Comparison of ENCODE assay signal across 8 cellular contexts in genomic region chr6:44041461-44042260, GRCh38.
DNase-seq lines count a peak whose midpoint lies in the region; ATAC-seq and TF ChIP-seq lines count a peak whose summit lies in the region.

No MANE protein-coding gene starts in this region.

- DNase-seq in AG04449 (ENCODE audit: low read depth, low spot score) (peak; percentile 99), brain pericyte (ENCODE audit: low read depth, low spot score) (peak; percentile 76), right lobe of liver (peak in 2 of 3 donors; percentile 26 to 37), NCI-H1436 treated with DMSO at 0.1 percent for 48 hours (lab: John Stamatoyannopoulos, UW) (no peak), HAP-1 (ENCODE audit: low spot score in 2 of 2) (no peak)

- H3K4me3 ChIP-seq in AG04449 (ENCODE audit: low read depth, low read length), result no peak overlapping the region; the same call in 1 of the 2 replicates
- H3K4me3 ChIP-seq in HUES64 (ENCODE audit: low read length), result no peak overlapping the region
- H3K4me3 ChIP-seq in right lobe of liver, result no peak overlapping the region
- no peak overlapping the region for H3K4me3 ChIP-seq in HAP-1

- TF ChIP-seq CTCF in AG04449 (IDR thresholded peaks at IDR 0.05; ENCODE audit: insufficient read depth, low read length, missing control alignments) (no peak), right lobe of liver (IDR thresholded peaks at IDR 0.05) (no peak)

- 46% methylated on average over 10 of the region's 10 CpGs for WGBS in HUES64
- WGBS in right lobe of liver (ENCODE audit: insufficient coverage, low coverage, low lambda C conversion rate, missing lambda C conversion rate), result 85% methylated on average over 6 of the region's 10 CpGs

- intact Hi-C loops in right lobe of liver (cut with DNase I), result no loop called here

- peaks cover 30% of the 10 kb centered on the region for H3K4me1 ChIP-seq in HUES64 (ENCODE audit: insufficient read depth, low read length)
- H3K4me1 ChIP-seq in right lobe of liver, result peaks cover 0 to 14% (median 6%) of the 10 kb centered on the region in 4 donors
- H3K4me1 ChIP-seq in HAP-1, result peaks cover 8% of the 10 kb centered on the region; the same call in 1 of the 2 replicates

- peak in 3 of 4 donors; percentile 11 to 28 (median 20) for ATAC-seq in right lobe of liver
- no peak for ATAC-seq in activated CD4-positive, CD25-positive, alpha-beta regulatory T cell treated with anti-CD3 and anti-CD28 coated beads, Interleukin-2, amount 50 U/mL, for 24 hours
- ATAC-seq in HG03457 (IDR thresholded peaks at IDR 0.05; ENCODE audit: unreplicated experiment), result no peak

- in situ Hi-C loops in HAP-1 (cut with MboI; ENCODE audit: low sequenced_read_pairs), result no loop called here

- H3K9me3 ChIP-seq in HUES64 (ENCODE audit: insufficient read depth, low read depth, low read length) (no peaks in the 10 kb centered on the region), right lobe of liver (no peaks in the 10 kb centered on the region), HAP-1 (no peaks in the 10 kb centered on the region)

- no peak for TF ChIP-seq POLR2A in right lobe of liver (IDR thresholded peaks at IDR 0.05)

- H3K36me3 ChIP-seq in HUES64 (ENCODE audit: insufficient read depth, low read length), result no peaks in the 10 kb centered on the region
- no peaks in the 10 kb centered on the region for H3K36me3 ChIP-seq in right lobe of liver
- no peaks in the 10 kb centered on the region for H3K36me3 ChIP-seq in HAP-1 (replicated peaks)

- peak overlapping the region; percentile 79 for H3K27ac ChIP-seq in HUES64 (ENCODE audit: low read depth, low read length)
- no peak overlapping the region for H3K27ac ChIP-seq in right lobe of liver

- POLR2A ChIA-PET in AG04449 (lab: Yijun Ruan, JAX), result interaction anchor here (0.8 to 2.7 kb wide), 9 partner anchors 11 to 271 kb away, joined by 3 to 25 read pairs (median 6); partner anchors contain the start of gene VEGFA

- H3K27me3 ChIP-seq in HUES64 (ENCODE audit: insufficient read depth, low read length), result no peaks in the 10 kb centered on the region
- H3K27me3 ChIP-seq in right lobe of liver, result no peaks in the 10 kb centered on the region
- no peaks in the 10 kb centered on the region for H3K27me3 ChIP-seq in HAP-1 (ENCODE audit: low read depth)

- peak overlapping the region; percentile 45; the same call in 1 of the 2 replicates for H3K9ac ChIP-seq in HUES64 (ENCODE audit: low read depth, low read length)

- CTCF ChIA-PET in AG04449 (lab: Yijun Ruan, JAX), result interaction anchor here (1.0 to 3.2 kb wide), 7 partner anchors 11 to 267 kb away, joined by 3 to 17 read pairs (median 6); no protein-coding TSS in a partner anchor

Comparison
In these comparisons a context has a peak if more than half of its experiments do, and no peak if none do; other contexts are left out.
1. DNase-seq: peak in AG04449 (single experiment), brain pericyte (single experiment) and right lobe of liver (2 of 3); none in NCI-H1436 treated with DMSO at 0.1 percent for 48 hours (single experiment) and HAP-1 (0 of 2).
2. ATAC-seq: peak in right lobe of liver (3 of 4); none in activated CD4-positive, CD25-positive, alpha-beta regulatory T cell treated with anti-CD3 and anti-CD28 coated beads, Interleukin-2, amount 50 U/mL, for 24 hours (0 of 2) and HG03457 (single experiment).